In the genomic region with DNA sequence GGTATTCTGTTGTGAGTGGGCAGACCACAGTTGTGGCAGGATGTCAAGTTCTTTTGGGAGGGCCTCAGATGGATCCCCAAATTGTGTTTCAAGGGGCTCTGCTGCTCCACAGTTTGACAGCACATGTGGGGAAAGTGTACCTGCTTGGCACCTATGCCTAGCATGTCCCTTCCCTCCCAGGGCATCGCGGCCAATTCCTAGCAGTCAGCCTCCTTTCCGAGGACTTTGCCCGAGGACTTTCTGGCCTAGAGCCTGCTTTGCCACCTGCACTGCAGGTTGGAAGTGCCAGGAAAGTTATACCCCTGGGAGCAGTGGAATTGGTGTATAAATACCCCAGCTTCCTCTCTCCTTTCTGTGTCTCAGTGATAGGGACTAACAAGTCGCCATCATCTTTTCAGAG, we compare ENCODE assay signal across 1 cellular context.
TF ChIP-seq lines count a peak whose summit lies in the region.

No MANE protein-coding gene starts in this region.

TF ChIP-seq in HepG2, 621 proteins besides CTCF, POLR2A, EP300 and RAD21:
- TF ChIP-seq, protein P1, sequence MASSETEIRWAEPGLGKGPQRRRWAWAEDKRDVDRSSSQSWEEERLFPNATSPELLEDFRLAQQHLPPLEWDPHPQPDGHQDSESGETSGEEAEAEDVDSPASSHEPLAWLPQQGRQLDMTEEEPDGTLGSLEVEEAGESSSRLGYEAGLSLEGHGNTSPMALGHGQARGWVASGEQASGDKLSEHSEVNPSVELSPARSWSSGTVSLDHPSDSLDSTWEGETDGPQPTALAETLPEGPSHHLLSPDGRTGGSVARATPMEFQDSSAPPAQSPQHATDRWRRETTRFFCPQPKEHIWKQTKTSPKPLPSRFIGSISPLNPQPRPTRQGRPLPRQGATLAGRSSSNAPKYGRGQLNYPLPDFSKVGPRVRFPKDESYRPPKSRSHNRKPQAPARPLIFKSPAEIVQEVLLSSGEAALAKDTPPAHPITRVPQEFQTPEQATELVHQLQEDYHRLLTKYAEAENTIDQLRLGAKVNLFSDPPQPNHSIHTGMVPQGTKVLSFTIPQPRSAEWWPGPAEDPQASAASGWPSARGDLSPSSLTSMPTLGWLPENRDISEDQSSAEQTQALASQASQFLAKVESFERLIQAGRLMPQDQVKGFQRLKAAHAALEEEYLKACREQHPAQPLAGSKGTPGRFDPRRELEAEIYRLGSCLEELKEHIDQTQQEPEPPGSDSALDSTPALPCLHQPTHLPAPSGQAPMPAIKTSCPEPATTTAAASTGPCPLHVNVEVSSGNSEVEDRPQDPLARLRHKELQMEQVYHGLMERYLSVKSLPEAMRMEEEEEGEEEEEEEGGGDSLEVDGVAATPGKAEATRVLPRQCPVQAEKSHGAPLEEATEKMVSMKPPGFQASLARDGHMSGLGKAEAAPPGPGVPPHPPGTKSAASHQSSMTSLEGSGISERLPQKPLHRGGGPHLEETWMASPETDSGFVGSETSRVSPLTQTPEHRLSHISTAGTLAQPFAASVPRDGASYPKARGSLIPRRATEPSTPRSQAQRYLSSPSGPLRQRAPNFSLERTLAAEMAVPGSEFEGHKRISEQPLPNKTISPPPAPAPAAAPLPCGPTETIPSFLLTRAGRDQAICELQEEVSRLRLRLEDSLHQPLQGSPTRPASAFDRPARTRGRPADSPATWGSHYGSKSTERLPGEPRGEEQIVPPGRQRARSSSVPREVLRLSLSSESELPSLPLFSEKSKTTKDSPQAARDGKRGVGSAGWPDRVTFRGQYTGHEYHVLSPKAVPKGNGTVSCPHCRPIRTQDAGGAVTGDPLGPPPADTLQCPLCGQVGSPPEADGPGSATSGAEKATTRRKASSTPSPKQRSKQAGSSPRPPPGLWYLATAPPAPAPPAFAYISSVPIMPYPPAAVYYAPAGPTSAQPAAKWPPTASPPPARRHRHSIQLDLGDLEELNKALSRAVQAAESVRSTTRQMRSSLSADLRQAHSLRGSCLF (CRISPR knock-in tag; IDR thresholded peaks at IDR 0.05; ENCODE audit: borderline replicate concordance), result no peak
- TF ChIP-seq ZNF143 (CRISPR knock-in tag; IDR thresholded peaks at IDR 0.05) (no peak), ZNF543 (CRISPR knock-in tag; IDR thresholded peaks at IDR 0.05) (no peak), YEATS4 (CRISPR knock-in tag; IDR thresholded peaks at IDR 0.05; ENCODE audit: borderline replicate concordance) (no peak), ARID2 (CRISPR knock-in tag; IDR thresholded peaks at IDR 0.05; ENCODE audit: borderline replicate concordance) (no peak)
